Comparison of ENCODE assay signal across 1 cellular context in the genomic region with DNA sequence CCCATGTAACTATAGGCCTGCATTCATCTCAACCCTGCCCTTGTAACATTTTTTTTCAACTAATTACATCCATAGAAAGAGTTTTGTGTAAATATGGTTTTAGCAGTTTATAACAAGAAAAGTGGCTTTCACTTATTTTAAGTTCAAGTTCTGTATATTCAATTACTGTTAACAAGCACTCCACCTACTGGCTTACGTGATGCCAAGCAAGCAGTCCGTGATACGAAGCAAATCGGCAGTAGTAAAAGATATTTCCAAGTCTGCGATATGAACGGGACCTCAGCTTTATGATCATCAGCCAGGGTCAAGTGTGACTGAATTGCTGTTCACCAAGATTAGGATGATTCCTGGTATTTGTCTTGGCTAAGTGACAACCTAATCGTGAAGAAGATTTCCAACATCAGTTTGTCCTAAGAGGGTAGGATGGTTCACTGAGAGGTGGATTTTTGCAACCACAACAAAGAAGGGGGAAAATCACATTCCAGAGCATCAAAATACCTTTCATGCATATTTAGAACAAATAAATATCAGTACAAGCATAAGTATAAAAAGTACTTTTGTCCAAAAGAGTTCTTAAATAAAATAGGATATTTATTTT.
TF ChIP-seq lines count a peak whose summit lies in the region.

No MANE protein-coding gene starts in this region.

TF ChIP-seq in GM23338, 12 proteins besides CTCF, POLR2A, EP300 and RAD21 (continued from another document):
- TF ChIP-seq REST (IDR thresholded peaks at IDR 0.05; ENCODE audit: unreplicated experiment) (no peak), NANOG (IDR thresholded peaks at IDR 0.05; ENCODE audit: borderline replicate concordance) (no peak)
